1 cellular context compared by ENCODE assay signal in the genomic region with DNA sequence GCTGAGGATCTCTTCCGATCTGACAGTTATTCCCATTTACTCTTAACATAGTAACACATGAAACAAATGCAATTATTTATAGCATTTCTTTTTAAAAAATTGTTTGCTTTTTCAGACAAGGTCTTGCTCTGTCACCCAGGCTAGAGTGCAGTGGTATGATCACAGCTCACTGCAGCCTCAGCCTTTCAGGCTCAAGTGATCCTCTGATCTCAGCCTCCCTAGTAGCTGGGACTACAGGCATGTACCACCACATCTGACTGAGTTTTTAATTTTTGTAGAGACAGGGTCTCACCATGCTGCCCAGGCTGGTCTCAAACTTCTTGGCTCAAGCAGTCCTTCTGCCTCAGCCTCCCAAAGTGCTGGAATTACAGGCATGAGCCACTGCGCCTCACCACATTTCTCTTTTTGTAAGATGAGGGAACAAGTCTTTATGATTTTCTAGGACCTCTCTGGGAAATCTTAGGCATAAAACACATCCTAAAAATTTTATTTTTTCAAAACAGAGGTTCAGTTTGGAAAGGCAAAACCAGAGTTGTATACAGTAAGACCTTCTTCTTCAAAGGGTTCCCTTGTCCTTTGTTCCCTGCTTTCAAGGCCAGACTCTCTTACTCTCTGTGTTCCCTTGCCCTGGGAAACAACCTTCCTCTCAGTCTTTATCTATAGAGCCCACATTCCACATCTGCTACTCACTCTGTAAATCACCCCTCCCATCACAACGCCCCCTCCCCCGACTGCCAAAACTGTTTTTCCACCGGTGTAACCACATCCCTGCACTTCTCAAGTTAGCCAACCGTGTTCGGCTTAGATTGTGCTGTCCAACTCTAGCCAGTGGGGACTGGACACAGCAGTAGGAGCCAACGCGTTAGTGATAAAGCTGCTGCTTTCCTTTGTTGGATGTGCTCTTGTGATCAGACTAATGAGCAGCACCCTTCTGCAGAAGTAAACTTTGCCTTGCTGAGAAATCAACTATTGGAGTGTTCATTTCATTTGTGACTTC.
TF ChIP-seq lines count a peak whose summit lies in the region.

No MANE protein-coding gene starts in this region.

TF ChIP-seq in HepG2, 621 proteins besides CTCF, POLR2A, EP300 and RAD21 (continues in another document):
- TF ChIP-seq HDAC1 (CRISPR knock-in tag; IDR thresholded peaks at IDR 0.05) (peak; percentile 46; the same call in 1 of the 2 replicates), ZNF329 (CRISPR knock-in tag; IDR thresholded peaks at IDR 0.05; ENCODE audit: low read depth) (no peak), MYC (CRISPR knock-in tag; IDR thresholded peaks at IDR 0.05; ENCODE audit: borderline replicate concordance) (no peak), FOXC1 (CRISPR knock-in tag; IDR thresholded peaks at IDR 0.05; ENCODE audit: borderline replicate concordance) (no peak), HMG20A (CRISPR knock-in tag; IDR thresholded peaks at IDR 0.05; ENCODE audit: borderline replicate concordance) (peak; percentile 61; the same call in 1 of the 2 replicates), ZFYVE20 (CRISPR knock-in tag; IDR thresholded peaks at IDR 0.05; ENCODE audit: borderline replicate concordance, low read depth) (no peak), ZNF337 (CRISPR knock-in tag; IDR thresholded peaks at IDR 0.05; ENCODE audit: borderline replicate concordance, low read depth) (no peak), ZNF781 (CRISPR knock-in tag; IDR thresholded peaks at IDR 0.05; ENCODE audit: borderline replicate concordance, not compliant biosample characterization) (no peak), NFYB (CRISPR knock-in tag; IDR thresholded peaks at IDR 0.05) (no peak), TAF15 (IDR thresholded peaks at IDR 0.05; ENCODE audit: low read depth, low read length, poor library complexity, severe bottlenecking) (no peak), IKZF1 (IDR thresholded peaks at IDR 0.05) (no peak), ATF7-NPFF (CRISPR knock-in tag; IDR thresholded peaks at IDR 0.05; ENCODE audit: low read depth) (no peak), TEAD3 (CRISPR knock-in tag; optimal IDR thresholded peaks at IDR 0.05; ENCODE audit: borderline replicate concordance) (peak; percentile 92), ZNF850 (CRISPR knock-in tag; conservative IDR thresholded peaks at IDR 0.05) (no peak), CHCHD3 (CRISPR knock-in tag; IDR thresholded peaks at IDR 0.05) (no peak), ZNF543 (CRISPR knock-in tag; IDR thresholded peaks at IDR 0.05) (no peak), ZMYM4 (CRISPR knock-in tag; IDR thresholded peaks at IDR 0.05) (peak; percentile 91), RARG (CRISPR knock-in tag; IDR thresholded peaks at IDR 0.05; ENCODE audit: low read depth) (no peak)
- TF ChIP-seq, protein P1, sequence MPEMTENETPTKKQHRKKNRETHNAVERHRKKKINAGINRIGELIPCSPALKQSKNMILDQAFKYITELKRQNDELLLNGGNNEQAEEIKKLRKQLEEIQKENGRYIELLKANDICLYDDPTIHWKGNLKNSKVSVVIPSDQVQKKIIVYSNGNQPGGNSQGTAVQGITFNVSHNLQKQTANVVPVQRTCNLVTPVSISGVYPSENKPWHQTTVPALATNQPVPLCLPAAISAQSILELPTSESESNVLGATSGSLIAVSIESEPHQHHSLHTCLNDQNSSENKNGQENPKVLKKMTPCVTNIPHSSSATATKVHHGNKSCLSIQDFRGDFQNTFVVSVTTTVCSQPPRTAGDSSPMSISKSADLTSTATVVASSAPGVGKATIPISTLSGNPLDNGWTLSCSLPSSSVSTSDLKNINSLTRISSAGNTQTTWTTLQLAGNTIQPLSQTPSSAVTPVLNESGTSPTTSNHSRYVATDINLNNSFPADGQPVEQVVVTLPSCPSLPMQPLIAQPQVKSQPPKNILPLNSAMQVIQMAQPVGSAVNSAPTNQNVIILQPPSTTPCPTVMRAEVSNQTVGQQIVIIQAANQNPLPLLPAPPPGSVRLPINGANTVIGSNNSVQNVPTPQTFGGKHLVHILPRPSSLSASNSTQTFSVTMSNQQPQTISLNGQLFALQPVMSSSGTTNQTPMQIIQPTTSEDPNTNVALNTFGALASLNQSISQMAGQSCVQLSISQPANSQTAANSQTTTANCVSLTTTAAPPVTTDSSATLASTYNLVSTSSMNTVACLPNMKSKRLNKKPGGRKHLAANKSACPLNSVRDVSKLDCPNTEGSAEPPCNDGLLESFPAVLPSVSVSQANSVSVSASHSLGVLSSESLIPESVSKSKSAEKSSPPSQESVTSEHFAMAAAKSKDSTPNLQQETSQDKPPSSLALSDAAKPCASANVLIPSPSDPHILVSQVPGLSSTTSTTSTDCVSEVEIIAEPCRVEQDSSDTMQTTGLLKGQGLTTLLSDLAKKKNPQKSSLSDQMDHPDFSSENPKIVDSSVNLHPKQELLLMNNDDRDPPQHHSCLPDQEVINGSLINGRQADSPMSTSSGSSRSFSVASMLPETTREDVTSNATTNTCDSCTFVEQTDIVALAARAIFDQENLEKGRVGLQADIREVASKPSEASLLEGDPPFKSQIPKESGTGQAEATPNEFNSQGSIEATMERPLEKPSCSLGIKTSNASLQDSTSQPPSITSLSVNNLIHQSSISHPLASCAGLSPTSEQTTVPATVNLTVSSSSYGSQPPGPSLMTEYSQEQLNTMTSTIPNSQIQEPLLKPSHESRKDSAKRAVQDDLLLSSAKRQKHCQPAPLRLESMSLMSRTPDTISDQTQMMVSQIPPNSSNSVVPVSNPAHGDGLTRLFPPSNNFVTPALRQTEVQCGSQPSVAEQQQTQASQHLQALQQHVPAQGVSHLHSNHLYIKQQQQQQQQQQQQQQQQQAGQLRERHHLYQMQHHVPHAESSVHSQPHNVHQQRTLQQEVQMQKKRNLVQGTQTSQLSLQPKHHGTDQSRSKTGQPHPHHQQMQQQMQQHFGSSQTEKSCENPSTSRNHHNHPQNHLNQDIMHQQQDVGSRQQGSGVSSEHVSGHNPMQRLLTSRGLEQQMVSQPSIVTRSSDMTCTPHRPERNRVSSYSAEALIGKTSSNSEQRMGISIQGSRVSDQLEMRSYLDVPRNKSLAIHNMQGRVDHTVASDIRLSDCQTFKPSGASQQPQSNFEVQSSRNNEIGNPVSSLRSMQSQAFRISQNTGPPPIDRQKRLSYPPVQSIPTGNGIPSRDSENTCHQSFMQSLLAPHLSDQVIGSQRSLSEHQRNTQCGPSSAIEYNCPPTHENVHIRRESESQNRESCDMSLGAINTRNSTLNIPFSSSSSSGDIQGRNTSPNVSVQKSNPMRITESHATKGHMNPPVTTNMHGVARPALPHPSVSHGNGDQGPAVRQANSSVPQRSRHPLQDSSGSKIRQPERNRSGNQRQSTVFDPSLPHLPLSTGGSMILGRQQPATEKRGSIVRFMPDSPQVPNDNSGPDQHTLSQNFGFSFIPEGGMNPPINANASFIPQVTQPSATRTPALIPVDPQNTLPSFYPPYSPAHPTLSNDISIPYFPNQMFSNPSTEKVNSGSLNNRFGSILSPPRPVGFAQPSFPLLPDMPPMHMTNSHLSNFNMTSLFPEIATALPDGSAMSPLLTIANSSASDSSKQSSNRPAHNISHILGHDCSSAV (CRISPR knock-in tag; IDR thresholded peaks at IDR 0.05; ENCODE audit: borderline replicate concordance), result no peak
- TF ChIP-seq, protein P2, sequence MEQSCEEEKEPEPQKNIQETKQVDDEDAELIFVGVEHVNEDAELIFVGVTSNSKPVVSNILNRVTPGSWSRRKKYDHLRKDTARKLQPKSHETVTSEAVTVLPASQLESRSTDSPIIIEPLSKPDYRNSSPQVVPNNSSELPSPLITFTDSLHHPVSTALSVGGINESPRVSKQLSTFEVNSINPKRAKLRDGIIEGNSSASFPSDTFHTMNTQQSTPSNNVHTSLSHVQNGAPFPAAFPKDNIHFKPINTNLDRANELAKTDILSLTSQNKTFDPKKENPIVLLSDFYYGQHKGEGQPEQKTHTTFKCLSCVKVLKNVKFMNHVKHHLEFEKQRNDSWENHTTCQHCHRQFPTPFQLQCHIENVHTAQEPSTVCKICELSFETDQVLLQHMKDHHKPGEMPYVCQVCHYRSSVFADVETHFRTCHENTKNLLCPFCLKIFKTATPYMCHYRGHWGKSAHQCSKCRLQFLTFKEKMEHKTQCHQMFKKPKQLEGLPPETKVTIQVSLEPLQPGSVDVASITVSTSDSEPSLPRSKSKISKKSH (CRISPR knock-in tag; IDR thresholded peaks at IDR 0.05; ENCODE audit: borderline replicate concordance), result no peak; the same call in 1 of the 2 replicates
- TF ChIP-seq, protein P3, sequence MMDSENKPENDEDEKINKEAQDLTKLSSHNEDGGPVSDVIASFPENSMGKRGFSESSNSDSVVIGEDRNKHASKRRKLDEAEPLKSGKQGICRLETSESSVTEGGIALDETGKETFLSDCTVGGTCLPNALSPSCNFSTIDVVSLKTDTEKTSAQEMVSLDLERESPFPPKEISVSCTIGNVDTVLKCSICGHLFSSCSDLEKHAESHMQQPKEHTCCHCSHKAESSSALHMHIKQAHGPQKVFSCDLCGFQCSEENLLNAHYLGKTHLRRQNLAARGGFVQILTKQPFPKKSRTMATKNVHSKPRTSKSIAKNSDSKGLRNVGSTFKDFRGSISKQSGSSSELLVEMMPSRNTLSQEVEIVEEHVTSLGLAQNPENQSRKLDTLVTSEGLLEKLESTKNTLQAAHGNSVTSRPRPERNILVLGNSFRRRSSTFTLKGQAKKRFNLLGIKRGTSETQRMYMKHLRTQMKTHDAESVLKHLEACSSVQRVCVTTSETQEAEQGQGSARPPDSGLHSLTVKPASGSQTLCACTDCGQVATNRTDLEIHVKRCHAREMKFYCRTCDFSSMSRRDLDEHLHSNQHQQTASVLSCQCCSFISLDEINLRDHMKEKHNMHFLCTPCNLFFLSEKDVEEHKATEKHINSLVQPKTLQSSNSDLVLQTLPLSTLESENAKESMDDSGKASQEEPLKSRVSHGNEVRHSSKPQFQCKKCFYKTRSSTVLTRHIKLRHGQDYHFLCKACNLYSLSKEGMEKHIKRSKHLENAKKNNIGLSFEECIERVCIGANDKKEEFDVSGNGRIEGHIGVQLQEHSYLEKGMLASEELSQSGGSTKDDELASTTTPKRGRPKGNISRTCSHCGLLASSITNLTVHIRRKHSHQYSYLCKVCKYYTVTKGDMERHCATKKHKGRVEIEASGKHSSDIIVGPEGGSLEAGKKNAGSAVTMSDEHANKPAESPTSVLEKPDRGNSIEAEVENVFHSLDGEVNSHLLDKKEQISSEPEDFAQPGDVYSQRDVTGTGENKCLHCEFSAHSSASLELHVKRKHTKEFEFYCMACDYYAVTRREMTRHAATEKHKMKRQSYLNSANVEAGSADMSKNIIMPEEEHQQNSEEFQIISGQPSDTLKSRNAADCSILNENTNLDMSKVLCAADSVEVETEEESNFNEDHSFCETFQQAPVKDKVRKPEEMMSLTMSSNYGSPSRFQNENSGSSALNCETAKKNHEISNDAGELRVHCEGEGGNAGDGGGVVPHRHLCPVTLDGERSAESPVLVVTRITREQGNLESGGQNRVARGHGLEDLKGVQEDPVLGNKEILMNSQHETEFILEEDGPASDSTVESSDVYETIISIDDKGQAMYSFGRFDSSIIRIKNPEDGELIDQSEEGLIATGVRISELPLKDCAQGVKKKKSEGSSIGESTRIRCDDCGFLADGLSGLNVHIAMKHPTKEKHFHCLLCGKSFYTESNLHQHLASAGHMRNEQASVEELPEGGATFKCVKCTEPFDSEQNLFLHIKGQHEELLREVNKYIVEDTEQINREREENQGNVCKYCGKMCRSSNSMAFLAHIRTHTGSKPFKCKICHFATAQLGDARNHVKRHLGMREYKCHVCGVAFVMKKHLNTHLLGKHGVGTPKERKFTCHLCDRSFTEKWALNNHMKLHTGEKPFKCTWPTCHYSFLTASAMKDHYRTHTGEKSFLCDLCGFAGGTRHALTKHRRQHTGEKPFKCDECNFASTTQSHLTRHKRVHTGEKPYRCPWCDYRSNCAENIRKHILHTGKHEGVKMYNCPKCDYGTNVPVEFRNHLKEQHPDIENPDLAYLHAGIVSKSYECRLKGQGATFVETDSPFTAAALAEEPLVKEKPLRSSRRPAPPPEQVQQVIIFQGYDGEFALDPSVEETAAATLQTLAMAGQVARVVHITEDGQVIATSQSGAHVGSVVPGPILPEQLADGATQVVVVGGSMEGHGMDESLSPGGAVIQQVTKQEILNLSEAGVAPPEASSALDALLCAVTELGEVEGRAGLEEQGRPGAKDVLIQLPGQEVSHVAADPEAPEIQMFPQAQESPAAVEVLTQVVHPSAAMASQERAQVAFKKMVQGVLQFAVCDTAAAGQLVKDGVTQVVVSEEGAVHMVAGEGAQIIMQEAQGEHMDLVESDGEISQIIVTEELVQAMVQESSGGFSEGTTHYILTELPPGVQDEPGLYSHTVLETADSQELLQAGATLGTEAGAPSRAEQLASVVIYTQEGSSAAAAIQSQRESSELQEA (CRISPR knock-in tag; IDR thresholded peaks at IDR 0.05; ENCODE audit: not compliant biosample characterization), result no peak
- TF ChIP-seq, protein P4, sequence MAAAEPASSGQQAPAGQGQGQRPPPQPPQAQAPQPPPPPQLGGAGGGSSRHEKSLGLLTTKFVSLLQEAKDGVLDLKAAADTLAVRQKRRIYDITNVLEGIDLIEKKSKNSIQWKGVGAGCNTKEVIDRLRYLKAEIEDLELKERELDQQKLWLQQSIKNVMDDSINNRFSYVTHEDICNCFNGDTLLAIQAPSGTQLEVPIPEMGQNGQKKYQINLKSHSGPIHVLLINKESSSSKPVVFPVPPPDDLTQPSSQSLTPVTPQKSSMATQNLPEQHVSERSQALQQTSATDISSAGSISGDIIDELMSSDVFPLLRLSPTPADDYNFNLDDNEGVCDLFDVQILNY (CRISPR knock-in tag; conservative IDR thresholded peaks at IDR 0.05), result no peak
- TF ChIP-seq, protein P5, sequence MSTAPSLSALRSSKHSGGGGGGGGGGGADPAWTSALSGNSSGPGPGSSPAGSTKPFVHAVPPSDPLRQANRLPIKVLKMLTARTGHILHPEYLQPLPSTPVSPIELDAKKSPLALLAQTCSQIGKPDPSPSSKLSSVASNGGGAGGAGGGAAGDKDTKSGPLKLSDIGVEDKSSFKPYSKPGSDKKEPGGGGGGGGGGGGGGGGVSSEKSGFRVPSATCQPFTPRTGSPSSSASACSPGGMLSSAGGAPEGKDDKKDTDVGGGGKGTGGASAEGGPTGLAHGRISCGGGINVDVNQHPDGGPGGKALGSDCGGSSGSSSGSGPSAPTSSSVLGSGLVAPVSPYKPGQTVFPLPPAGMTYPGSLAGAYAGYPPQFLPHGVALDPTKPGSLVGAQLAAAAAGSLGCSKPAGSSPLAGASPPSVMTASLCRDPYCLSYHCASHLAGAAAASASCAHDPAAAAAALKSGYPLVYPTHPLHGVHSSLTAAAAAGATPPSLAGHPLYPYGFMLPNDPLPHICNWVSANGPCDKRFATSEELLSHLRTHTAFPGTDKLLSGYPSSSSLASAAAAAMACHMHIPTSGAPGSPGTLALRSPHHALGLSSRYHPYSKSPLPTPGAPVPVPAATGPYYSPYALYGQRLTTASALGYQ (CRISPR knock-in tag; IDR thresholded peaks at IDR 0.05), result peak; percentile 50; the same call in 1 of the 2 replicates
- TF ChIP-seq, protein P6, sequence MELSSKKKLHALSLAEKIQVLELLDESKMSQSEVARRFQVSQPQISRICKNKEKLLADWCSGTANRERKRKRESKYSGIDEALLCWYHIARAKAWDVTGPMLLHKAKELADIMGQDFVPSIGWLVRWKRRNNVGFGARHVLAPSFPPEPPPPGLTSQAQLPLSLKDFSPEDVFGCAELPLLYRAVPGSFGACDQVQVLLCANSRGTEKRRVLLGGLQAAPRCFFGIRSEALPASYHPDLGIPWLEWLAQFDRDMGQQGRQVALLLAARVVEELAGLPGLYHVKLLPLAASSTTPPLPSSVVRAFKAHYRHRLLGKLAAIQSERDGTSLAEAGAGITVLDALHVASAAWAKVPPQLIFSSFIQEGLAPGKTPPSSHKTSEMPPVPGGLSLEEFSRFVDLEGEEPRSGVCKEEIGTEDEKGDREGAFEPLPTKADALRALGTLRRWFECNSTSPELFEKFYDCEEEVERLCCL (CRISPR knock-in tag; IDR thresholded peaks at IDR 0.05; ENCODE audit: borderline replicate concordance), result no peak
